ENCODE assay signal across 1 cellular context in the genomic region with DNA sequence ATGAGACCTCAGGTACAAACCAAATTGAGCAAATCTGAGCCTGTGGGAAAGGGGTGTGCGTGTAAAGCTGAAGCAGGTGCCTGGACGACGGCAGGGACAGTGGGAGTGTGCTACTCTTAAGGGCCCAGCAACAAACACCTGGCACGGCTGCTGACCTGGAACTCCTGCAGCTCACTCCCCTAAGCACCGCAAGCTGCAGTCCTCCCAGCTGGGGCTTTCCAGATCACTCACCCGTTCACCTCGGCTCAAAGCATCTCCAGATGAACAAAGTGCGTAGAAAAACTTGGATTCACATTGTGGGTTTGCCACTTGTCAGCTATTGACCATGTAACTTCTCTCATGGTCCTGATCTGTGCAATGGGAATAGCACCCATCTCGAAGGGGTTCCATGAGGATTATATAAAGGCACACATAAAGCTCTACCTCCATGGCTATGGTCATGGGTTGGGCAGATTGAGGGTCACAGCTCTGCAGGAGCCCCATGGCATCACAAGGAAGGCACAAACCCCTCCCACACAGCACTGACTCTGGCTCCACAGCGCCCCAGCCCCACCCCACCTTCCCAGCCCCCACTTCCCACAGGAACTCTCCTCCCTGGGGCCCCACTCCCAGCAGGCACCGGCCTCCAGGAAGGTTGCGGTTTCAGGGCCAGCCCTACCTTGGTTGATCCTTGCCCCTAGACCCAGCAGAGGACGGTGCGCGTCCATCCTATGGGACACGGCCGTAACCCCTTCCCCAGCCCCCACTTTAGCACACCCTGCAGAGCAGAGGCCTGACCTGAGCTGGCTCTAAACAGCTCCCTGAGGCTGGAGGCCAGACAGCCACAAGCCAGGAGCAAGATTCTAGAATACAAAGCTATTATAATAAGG.
TF ChIP-seq lines count a peak whose summit lies in the region.

No MANE protein-coding gene starts in this region.

TF ChIP-seq in GM12878, 131 proteins besides CTCF, POLR2A, EP300 and RAD21 (continued from another document):
- TF ChIP-seq, protein P1, sequence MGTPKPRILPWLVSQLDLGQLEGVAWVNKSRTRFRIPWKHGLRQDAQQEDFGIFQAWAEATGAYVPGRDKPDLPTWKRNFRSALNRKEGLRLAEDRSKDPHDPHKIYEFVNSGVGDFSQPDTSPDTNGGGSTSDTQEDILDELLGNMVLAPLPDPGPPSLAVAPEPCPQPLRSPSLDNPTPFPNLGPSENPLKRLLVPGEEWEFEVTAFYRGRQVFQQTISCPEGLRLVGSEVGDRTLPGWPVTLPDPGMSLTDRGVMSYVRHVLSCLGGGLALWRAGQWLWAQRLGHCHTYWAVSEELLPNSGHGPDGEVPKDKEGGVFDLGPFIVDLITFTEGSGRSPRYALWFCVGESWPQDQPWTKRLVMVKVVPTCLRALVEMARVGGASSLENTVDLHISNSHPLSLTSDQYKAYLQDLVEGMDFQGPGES (IDR thresholded peaks at IDR 0.05) = no peak
- TF ChIP-seq RAD51 (IDR thresholded peaks at IDR 0.05) (no peak), BACH1 (IDR thresholded peaks at IDR 0.05; ENCODE audit: borderline replicate concordance) (no peak), MXI1 (IDR thresholded peaks at IDR 0.05; ENCODE audit: low read depth, low read length) (0 out of 2 replicates have a peak, but pooled peaks have one; percentile 14), SIX5 (IDR thresholded peaks at IDR 0.05; ENCODE audit: low read depth, low read length, severe bottlenecking) (no peak), SMARCA5 (IDR thresholded peaks at IDR 0.05) (no peak), NR2C2 (IDR thresholded peaks at IDR 0.05; ENCODE audit: borderline replicate concordance, control insufficient read depth, insufficient read length, low read depth) (no peak), JUNB (IDR thresholded peaks at IDR 0.05) (no peak), CREM (IDR thresholded peaks at IDR 0.05; ENCODE audit: low read depth) (no peak), MYC (IDR thresholded peaks at IDR 0.05; ENCODE audit: insufficient read depth, insufficient read length, insufficient replicate concordance, low read length, severe bottlenecking) (no peak), YBX1 (IDR thresholded peaks at IDR 0.05) (no peak), TCF12 (IDR thresholded peaks at IDR 0.05; ENCODE audit: low read depth, low read length) (peak; percentile 98), RUNX3 (IDR thresholded peaks at IDR 0.05; ENCODE audit: low read length) (peak; percentile 83)
- TF ChIP-seq, protein P2, sequence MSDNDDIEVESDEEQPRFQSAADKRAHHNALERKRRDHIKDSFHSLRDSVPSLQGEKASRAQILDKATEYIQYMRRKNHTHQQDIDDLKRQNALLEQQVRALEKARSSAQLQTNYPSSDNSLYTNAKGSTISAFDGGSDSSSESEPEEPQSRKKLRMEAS (IDR thresholded peaks at IDR 0.05; ENCODE audit: low read depth, low read length) = peak; percentile 37; the same call in 1 of the 2 replicates
- TF ChIP-seq, protein P3, sequence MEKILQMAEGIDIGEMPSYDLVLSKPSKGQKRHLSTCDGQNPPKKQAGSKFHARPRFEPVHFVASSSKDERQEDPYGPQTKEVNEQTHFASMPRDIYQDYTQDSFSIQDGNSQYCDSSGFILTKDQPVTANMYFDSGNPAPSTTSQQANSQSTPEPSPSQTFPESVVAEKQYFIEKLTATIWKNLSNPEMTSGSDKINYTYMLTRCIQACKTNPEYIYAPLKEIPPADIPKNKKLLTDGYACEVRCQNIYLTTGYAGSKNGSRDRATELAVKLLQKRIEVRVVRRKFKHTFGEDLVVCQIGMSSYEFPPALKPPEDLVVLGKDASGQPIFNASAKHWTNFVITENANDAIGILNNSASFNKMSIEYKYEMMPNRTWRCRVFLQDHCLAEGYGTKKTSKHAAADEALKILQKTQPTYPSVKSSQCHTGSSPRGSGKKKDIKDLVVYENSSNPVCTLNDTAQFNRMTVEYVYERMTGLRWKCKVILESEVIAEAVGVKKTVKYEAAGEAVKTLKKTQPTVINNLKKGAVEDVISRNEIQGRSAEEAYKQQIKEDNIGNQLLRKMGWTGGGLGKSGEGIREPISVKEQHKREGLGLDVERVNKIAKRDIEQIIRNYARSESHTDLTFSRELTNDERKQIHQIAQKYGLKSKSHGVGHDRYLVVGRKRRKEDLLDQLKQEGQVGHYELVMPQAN (conservative IDR thresholded peaks at IDR 0.05) = no peak
- TF ChIP-seq, protein P4, sequence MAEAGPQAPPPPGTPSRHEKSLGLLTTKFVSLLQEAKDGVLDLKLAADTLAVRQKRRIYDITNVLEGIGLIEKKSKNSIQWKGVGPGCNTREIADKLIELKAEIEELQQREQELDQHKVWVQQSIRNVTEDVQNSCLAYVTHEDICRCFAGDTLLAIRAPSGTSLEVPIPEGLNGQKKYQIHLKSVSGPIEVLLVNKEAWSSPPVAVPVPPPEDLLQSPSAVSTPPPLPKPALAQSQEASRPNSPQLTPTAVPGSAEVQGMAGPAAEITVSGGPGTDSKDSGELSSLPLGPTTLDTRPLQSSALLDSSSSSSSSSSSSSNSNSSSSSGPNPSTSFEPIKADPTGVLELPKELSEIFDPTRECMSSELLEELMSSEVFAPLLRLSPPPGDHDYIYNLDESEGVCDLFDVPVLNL (IDR thresholded peaks at IDR 0.05; ENCODE audit: low read depth, low read length) = no peak
